20 cellular contexts compared by ENCODE assay signal in the genomic region with DNA sequence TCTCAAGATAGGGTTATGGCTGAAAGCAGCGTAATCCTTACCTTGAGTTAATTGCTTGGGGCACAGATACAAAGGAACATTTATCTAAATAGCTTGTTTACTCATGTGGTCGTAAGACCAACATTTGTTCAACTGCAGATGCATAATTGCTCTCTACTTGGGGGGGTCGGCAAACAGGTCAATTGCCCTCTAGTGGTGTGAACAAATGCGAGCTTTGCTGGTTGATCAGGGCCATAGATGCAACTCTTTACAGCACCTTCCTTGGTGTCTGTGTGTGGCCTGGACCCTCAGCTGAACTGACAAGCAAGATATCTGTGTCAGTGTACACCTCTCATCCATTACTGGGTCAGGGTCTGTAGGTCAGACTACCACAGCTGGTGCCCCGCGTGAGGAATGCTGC. TPM values are rescaled to one million over a fixed set of nuclear protein-coding genes. Genes with fewer than 3 reads are reported as not detected.
DNase-seq lines count a peak whose midpoint lies in the region; ATAC-seq, FAIRE-seq and TF ChIP-seq lines count a peak whose summit lies in the region.
"Had no signal": no experiment of that assay in that cellular context is flagged by ENCODE, and none has a peak within 500 bp of the region (broad histone marks: within the 10 kb centered on the region; RNA-seq: fewer than 3 reads in every experiment).

No MANE protein-coding gene starts in this region.

- H3K18ac ChIP-seq in mesendoderm (ENCODE audit: low read length): no peak overlapping the region

- H3K4me3 ChIP-seq in GM12864 (ENCODE audit: low read depth, low read length): no peak overlapping the region
- no peak overlapping the region for H3K4me3 ChIP-seq in Karpas-422 (ENCODE audit: low read length)
- no peak overlapping the region for H3K4me3 ChIP-seq in K562
- no peak overlapping the region for H3K4me3 ChIP-seq in mesendoderm (ENCODE audit: low read length)

- no peaks in the 10 kb centered on the region for H3K9me2 ChIP-seq in Karpas-422 (replicated peaks; ENCODE audit: insufficient read depth, low read length)

- peaks cover 25% of the 10 kb centered on the region for H3K27me3 Mint-ChIP-seq in activated naive CD4-positive, alpha-beta T cell treated with anti-CD3 and anti-CD28 coated beads for 36 hours (ENCODE audit: low read depth)

- in situ Hi-C loops in K562 (cut with MboI): no loop called here

- no peak overlapping the region for H4K8ac ChIP-seq in mesendoderm (ENCODE audit: low read depth, low read length)

- 0% methylated on average over 6 of the region's 6 CpGs for WGBS in K562 (ENCODE audit: insufficient coverage, low coverage, missing lambda C conversion rate)
- no CpG with 5 or more reads among the region's 6 CpGs for WGBS in mesendoderm (ENCODE audit: extremely low coverage, insufficient coverage, low lambda C conversion rate)

- H3K9ac ChIP-seq in Karpas-422 (ENCODE audit: low read length) (no peak overlapping the region), K562 (ENCODE audit: insufficient read depth in 1 of 2, low read depth in 2 of 2, low read length in 2 of 2) (no peak overlapping the region), mesendoderm (ENCODE audit: low read length) (no peak overlapping the region)

- FAIRE-seq in K562 (lab: Jason Lieb, UNC): no peak
- FAIRE-seq: small intestine had no signal

- no peak overlapping the region for H2BK5ac ChIP-seq in mesendoderm (ENCODE audit: low read length)

- H3K4me1 ChIP-seq in Karpas-422 (ENCODE audit: low read length) (peaks cover 4% of the 10 kb centered on the region; the same call in 1 of the 2 replicates), K562 (replicated peaks in 1 of 2; ENCODE audit: control insufficient read depth in 2 of 2, insufficient read depth in 2 of 2, low read length in 2 of 2) (no peaks in the 10 kb centered on the region), mesendoderm (ENCODE audit: control insufficient read depth, low read depth, low read length) (no peaks in the 10 kb centered on the region)

- H3K9me3 Mint-ChIP-seq in activated naive CD4-positive, alpha-beta T cell treated with anti-CD3 and anti-CD28 coated beads for 36 hours: no peaks in the 10 kb centered on the region
- H3K9me3 Mint-ChIP-seq: activated CD4-positive, alpha-beta T cell treated with anti-CD3 and anti-CD28 coated beads, Interleukin-2, amount 10 ng/mL, durations not matched to agents 24 days and 14 days had no signal

- H3K27me3 ChIP-seq in Karpas-422 (ENCODE audit: low read length): no peaks in the 10 kb centered on the region
- H3K27me3 ChIP-seq in K562 (ENCODE audit: control insufficient read depth in 2 of 2, insufficient read depth in 2 of 2, low read length in 2 of 2): peaks cover 9 to 19% of the 10 kb centered on the region in 2 experiments; a peak in 3 of 5 replicates
- H3K27me3 ChIP-seq in mesendoderm (ENCODE audit: insufficient read depth, low read length, poor library complexity): no peaks in the 10 kb centered on the region

- H4K20me1 ChIP-seq in Karpas-422 (ENCODE audit: insufficient read depth, low read depth, low read length) (no peaks in the 10 kb centered on the region), K562 (replicated peaks; ENCODE audit: control insufficient read depth, insufficient read depth, low read length) (no peaks in the 10 kb centered on the region)

- H2AFZ ChIP-seq in Karpas-422 (ENCODE audit: low read length): no peak overlapping the region
- H2AFZ ChIP-seq in K562 (ENCODE audit: low read depth, low read length): no peak overlapping the region

- H3K23ac ChIP-seq in mesendoderm (ENCODE audit: low read length): no peak overlapping the region

- no peaks in the 10 kb centered on the region for H3K36me3 Mint-ChIP-seq in activated naive CD4-positive, alpha-beta T cell treated with anti-CD3 and anti-CD28 coated beads for 36 hours (ENCODE audit: low read depth)

- H3K4me3 Mint-ChIP-seq in activated naive CD4-positive, alpha-beta T cell treated with anti-CD3 and anti-CD28 coated beads for 36 hours: no peak overlapping the region
- H3K4me3 Mint-ChIP-seq: activated CD4-positive, alpha-beta T cell treated with anti-CD3 and anti-CD28 coated beads, Interleukin-2, amount 10 ng/mL, durations not matched to agents 24 days and 14 days; activated T-cell treated with anti-CD3 and anti-CD28 coated beads, Interleukin-2, amount 50 U/mL, for 72 hours; CD4-positive, alpha-beta T cell; T-helper 1 cell treated with Interleukin-12 subunit alpha and Interleukin-12 subunit beta and Interleukin-4 antibody, amounts not matched to agents 30 μg/mL and 1 μg/mL, for 36 hours had no signal

- intact Hi-C loops in K562 (cut with micrococcal nuclease): no loop called here
- intact Hi-C loops in activated naive CD4-positive, alpha-beta T cell treated with anti-CD3 and anti-CD28 coated beads for 36 hours (cut with micrococcal nuclease): no loop called here

- H3K27ac Mint-ChIP-seq in activated naive CD4-positive, alpha-beta T cell treated with anti-CD3 and anti-CD28 coated beads for 36 hours: no peak overlapping the region
- H3K27ac Mint-ChIP-seq: activated CD4-positive, alpha-beta T cell treated with anti-CD3 and anti-CD28 coated beads, Interleukin-2, amount 10 ng/mL, durations not matched to agents 24 days and 14 days; CD4-positive, alpha-beta T cell; T-helper 1 cell treated with Interleukin-12 subunit alpha and Interleukin-12 subunit beta and Interleukin-4 antibody, amounts not matched to agents 30 μg/mL and 1 μg/mL, for 36 hours had no signal

- H3K36me3 ChIP-seq in Karpas-422 (ENCODE audit: insufficient read depth, low read length): no peaks in the 10 kb centered on the region
- H3K36me3 ChIP-seq in K562 (ENCODE audit: control insufficient read depth, insufficient read depth, low read length): no peaks in the 10 kb centered on the region
- no peaks in the 10 kb centered on the region for H3K36me3 ChIP-seq in mesendoderm (ENCODE audit: control insufficient read depth, insufficient read depth, low read length)

- H2BK120ac ChIP-seq in mesendoderm (ENCODE audit: low read depth, low read length): no peak overlapping the region

- no peak overlapping the region for H2BK15ac ChIP-seq in mesendoderm (replicated peaks; ENCODE audit: low read depth)

- no peaks in the 10 kb centered on the region for H3K79me2 ChIP-seq in Karpas-422 (ENCODE audit: low read length)
- no peaks in the 10 kb centered on the region for H3K79me2 ChIP-seq in K562 (ENCODE audit: control insufficient read depth, insufficient read depth, low read length)
- no peaks in the 10 kb centered on the region for H3K79me2 ChIP-seq in mesendoderm (ENCODE audit: control insufficient read depth, insufficient read depth, low read length)

- CTCF ChIA-PET in K562 (lab: Yijun Ruan, JAX; ENCODE audit: low intra/inter-chr PET ratio): interaction anchor here (0.6 kb wide), 1 partner anchor 89 kb away, joined by 4 read pairs; no protein-coding TSS in a partner anchor
- CTCF ChIA-PET in activated naive CD4-positive, alpha-beta T cell treated with anti-CD3 and anti-CD28 coated beads for 36 hours (lab: Charles Lee): interaction anchor here (0.6 to 2.6 kb wide), 2 partner anchors 34 to 49 kb away, joined by 4 to 11 read pairs; no protein-coding TSS in a partner anchor

- H4K5ac ChIP-seq in mesendoderm (ENCODE audit: low read length): no peak overlapping the region

- no peak overlapping the region for H2AK5ac ChIP-seq in mesendoderm (ENCODE audit: low read length)

- H3K9me1 ChIP-seq in K562 (ENCODE audit: control insufficient read depth, insufficient read depth, low read length): no peaks in the 10 kb centered on the region

- H3K4me2 ChIP-seq in Karpas-422 (ENCODE audit: low read depth, low read length, poor library complexity, severe bottlenecking): no peak overlapping the region
- no peak overlapping the region for H3K4me2 ChIP-seq in K562 (ENCODE audit: insufficient read depth, low read length)
- no peak overlapping the region for H3K4me2 ChIP-seq in mesendoderm (ENCODE audit: low read length)

- peak; percentile 54; the same call in 2 of the 3 replicates for ATAC-seq in K562
- ATAC-seq: activated T-cell treated with anti-CD3 and anti-CD28 coated beads, Interleukin-2, amount 50 U/mL, for 72 hours had no signal

- no peak for TF ChIP-seq POLR2A in K562 (conservative IDR thresholded peaks at IDR 0.05)

- BruUV-seq in K562 (replicated peaks; lab: Mats Ljungman, UMichigan): no TSS peak

- H3K9me3 ChIP-seq in Karpas-422 (ENCODE audit: low read length) (no peaks in the 10 kb centered on the region), K562 (replicated peaks; ENCODE audit: control insufficient read depth, insufficient read depth, low read depth, low read length) (no peaks in the 10 kb centered on the region)

- POLR2A ChIA-PET in K562 (lab: Yijun Ruan, JAX): interaction anchor here (0.6 to 1.3 kb wide), 3 partner anchors 77 to 275 kb away, joined by 3 to 5 read pairs (median 4); a partner anchor contains a TSS

- no peak overlapping the region for H3K56ac ChIP-seq in mesendoderm (ENCODE audit: low read length)

- TF ChIP-seq CTCF in GM12864 (IDR thresholded peaks at IDR 0.05; ENCODE audit: low read depth, low read length, missing control alignments) (peak; percentile 72), K562 (IDR thresholded peaks at IDR 0.05 in 2 of 3, conservative IDR thresholded peaks at IDR 0.05 in 1 of 3; ENCODE audit: insufficient read depth in 2 of 3, low read depth in 1 of 3, low read length in 3 of 3) (peak; percentile 37 to 56 (median 42); a peak in 4 of 6 replicates)

- no peaks in the 10 kb centered on the region for H3K4me1 Mint-ChIP-seq in activated naive CD4-positive, alpha-beta T cell treated with anti-CD3 and anti-CD28 coated beads for 36 hours (ENCODE audit: low read depth)
- H3K4me1 Mint-ChIP-seq: activated CD4-positive, alpha-beta T cell treated with anti-CD3 and anti-CD28 coated beads, Interleukin-2, amount 10 ng/mL, durations not matched to agents 24 days and 14 days had no signal

- DNase-seq in GM12864 (ENCODE audit: low read depth) (no peak), Karpas-422 (peak; percentile 71), K562 (ENCODE audit: extremely low read depth in 1 of 4, low spot score in 3 of 4) (peak in 1 of 4 experiments; percentile 11), mesendoderm (peak; percentile 42), hepatic stellate cell (ENCODE audit: low spot score) (no peak), NCI-H187 (lab: John Stamatoyannopoulos, UW) (no peak), GDM1 (lab: John Stamatoyannopoulos, UW) (no peak)
- DNase-seq in activated naive CD4-positive, alpha-beta T cell treated with anti-CD3 and anti-CD28 coated beads for 36 hours: no peak
- DNase-seq: activated CD4-positive, alpha-beta T cell treated with anti-CD3 and anti-CD28 coated beads, Interleukin-2, amount 10 ng/mL, durations not matched to agents 24 days and 14 days; activated T-cell treated with anti-CD3 and anti-CD28 coated beads, Interleukin-2, amount 50 U/mL, for 72 hours; anterior cingulate cortex; CD4-positive, alpha-beta T cell; GF-D8; hypothalamus; Kasumi-1; mammary epithelial cell; NCI-H2171; small intestine; substantia nigra had no signal

- H3K4ac ChIP-seq in mesendoderm (ENCODE audit: low read depth, low read length): no peak overlapping the region

- no peak for TF ChIP-seq RAD21 in K562 (CRISPR knock-in tag; conservative IDR thresholded peaks at IDR 0.05 in 1 of 2, IDR thresholded peaks at IDR 0.05 in 1 of 2)

- H3K79me1 ChIP-seq in mesendoderm (ENCODE audit: low read length): no peaks in the 10 kb centered on the region

- TF ChIP-seq EP300 in K562 (IDR thresholded peaks at IDR 0.05; ENCODE audit: low read length): no peak

- H3K27ac ChIP-seq in Karpas-422 (ENCODE audit: low read length): no peak overlapping the region
- H3K27ac ChIP-seq in K562 (ENCODE audit: extremely low read depth, low read depth, low read length): no peak overlapping the region
- no peak overlapping the region for H3K27ac ChIP-seq in mesendoderm (ENCODE audit: low read depth, low read length)

RNA-seq across cellular contexts. Expression of a gene that starts 24.1 kb away (rescaled TPM):
- 571 and 780 TPM in 2 replicates for total RNA-seq in Karpas-422 (2014; rRNA removed; shearing (Covaris generic); ENCODE audit: low replicate concordance)
- total RNA-seq in K562 (2011; cell fraction: chromatin; rRNA removed; ENCODE audit: low replicate concordance): not detected in 2 replicates
- total RNA-seq in K562 (2011; cell fraction: nucleolus; rRNA removed): not detected in 2 replicates
- total RNA-seq in K562 (2011; cell fraction: nucleoplasm; rRNA removed): not detected in 2 replicates
- 0.23 TPM in 1 of 2 replicates, not detected in the other for total RNA-seq in K562 (2014; rRNA removed)
- total RNA-seq in K562 (2014; rRNA removed; fragmentation: Illumina TruSeq; extraction: Trizol): 0.55 TPM in 1 of 2 replicates, not detected in the other
- total RNA-seq in K562 (2015; rRNA removed; fragmentation: Illumina TruSeq; extraction: Trizol): 0.30 and 0.51 TPM in 2 replicates
- 0.60 and 1.2 TPM in 2 replicates for total RNA-seq in K562 (2021)
- 0.05 and 0.74 TPM in 2 replicates for polyA plus RNA-seq in K562 (2011; rRNA removed)
- polyA plus RNA-seq in K562 (2011; cell fraction: cytosol; rRNA removed): 0.55 and 0.88 TPM in 2 replicates
- polyA plus RNA-seq in K562 (2011; cell fraction: nucleus; rRNA removed): 0.64 TPM in 1 of 2 replicates, not detected in the other
- 0.75 and 0.79 TPM in 2 replicates for polyA plus RNA-seq in K562 (2012)
- polyA plus RNA-seq in K562 (2014; fragmentation: Illumina TruSeq; extraction: Trizol): 0.56 and 1.8 TPM in 2 replicates
- polyA plus RNA-seq in K562 (2014; fragmentation: Nextera tagmentation; extraction: Ambion mirVana): under 1 TPM; 0.46 to 0.49 TPM
- polyA plus RNA-seq in K562 (2014; rRNA removed): 0.45 and 0.93 TPM in 2 replicates
- 0.21 TPM in 1 of 2 replicates, not detected in the other for polyA minus RNA-seq in K562 (2011; rRNA and poly(A)+ RNA removed)
- not detected in 2 replicates for polyA minus RNA-seq in K562 (2011; cell fraction: cytosol; rRNA and poly(A)+ RNA removed)
- under 0.01 TPM in 1 of 2 replicates, not detected in the other for polyA minus RNA-seq in K562 (2011; cell fraction: nucleus; rRNA and poly(A)+ RNA removed)
- 4.9 TPM for polyA plus RNA-seq in mesendoderm (2013, experiment 1 of 2)
- 4.7 TPM for polyA plus RNA-seq in mesendoderm (2013, experiment 2 of 2)
- total RNA-seq in activated naive CD4-positive, alpha-beta T cell treated with anti-CD3 and anti-CD28 coated beads for 36 hours: 10 to 100 TPM; 12.1 to 15.3 TPM

RNA-seq across cellular contexts. Expression of a gene that starts 26.5 kb away (rescaled TPM):
- 236 and 601 TPM in 2 replicates for total RNA-seq in Karpas-422 (2014; rRNA removed; shearing (Covaris generic); ENCODE audit: low replicate concordance)
- not detected in 2 replicates for total RNA-seq in K562 (2011; cell fraction: chromatin; rRNA removed; ENCODE audit: low replicate concordance)
- total RNA-seq in K562 (2011; cell fraction: nucleolus; rRNA removed): not detected in 2 replicates
- 0.76 TPM in 1 of 2 replicates, not detected in the other for total RNA-seq in K562 (2011; cell fraction: nucleoplasm; rRNA removed)
- total RNA-seq in K562 (2014; rRNA removed) (0.68 and 3.0 TPM in 2 replicates), K562 (2014; rRNA removed; fragmentation: Illumina TruSeq; extraction: Trizol) (0.35 and 0.51 TPM in 2 replicates), K562 (2015; rRNA removed; fragmentation: Illumina TruSeq; extraction: Trizol) (0.51 and 0.98 TPM in 2 replicates), K562 (2021) (0.66 and 1.1 TPM in 2 replicates)
- polyA plus RNA-seq in K562 (2011; rRNA removed) (0.15 and 0.71 TPM in 2 replicates), K562 (2014; fragmentation: Illumina TruSeq; extraction: Trizol) (0.80 and 1.2 TPM in 2 replicates), K562 (2014; fragmentation: Nextera tagmentation; extraction: Ambion mirVana) (under 1 TPM; 0.07 to 0.18 TPM), K562 (2014; rRNA removed) (0.41 and 1.8 TPM in 2 replicates)
- polyA plus RNA-seq in K562 (2011; cell fraction: cytosol; rRNA removed): 0.22 and 0.86 TPM in 2 replicates
- polyA plus RNA-seq in K562 (2011; cell fraction: nucleus; rRNA removed): 0.33 TPM in 1 of 2 replicates, not detected in the other
- 1.5 and 2.2 TPM in 2 replicates for polyA plus RNA-seq in K562 (2012)
- 0.63 TPM in 1 of 2 replicates, not detected in the other for polyA minus RNA-seq in K562 (2011; rRNA and poly(A)+ RNA removed)
- not detected in 2 replicates for polyA minus RNA-seq in K562 (2011; cell fraction: cytosol; rRNA and poly(A)+ RNA removed)
- polyA minus RNA-seq in K562 (2011; cell fraction: nucleus; rRNA and poly(A)+ RNA removed): not detected in 2 replicates
- 27.2 TPM for polyA plus RNA-seq in mesendoderm (2013, experiment 1 of 2)
- polyA plus RNA-seq in mesendoderm (2013, experiment 2 of 2): 28.0 TPM
- total RNA-seq in activated naive CD4-positive, alpha-beta T cell treated with anti-CD3 and anti-CD28 coated beads for 36 hours: 1 to 10 TPM; 2.8 to 4.0 TPM

RNA-seq across cellular contexts. Expression of a gene that starts 39.9 kb away (rescaled TPM):
- total RNA-seq in Karpas-422 (2014; rRNA removed; shearing (Covaris generic); ENCODE audit: low replicate concordance): 70.0 and 103 TPM in 2 replicates
- total RNA-seq in K562 (2011; cell fraction: chromatin; rRNA removed; ENCODE audit: low replicate concordance): not detected in 2 replicates
- not detected in 2 replicates for total RNA-seq in K562 (2011; cell fraction: nucleolus; rRNA removed)
- total RNA-seq in K562 (2011; cell fraction: nucleoplasm; rRNA removed): not detected in 2 replicates
- total RNA-seq in K562 (2014; rRNA removed): not detected in 2 replicates
- total RNA-seq in K562 (2014; rRNA removed; fragmentation: Illumina TruSeq; extraction: Trizol): not detected in 2 replicates
- total RNA-seq in K562 (2015; rRNA removed; fragmentation: Illumina TruSeq; extraction: Trizol): not detected in 2 replicates
- 0.07 TPM in 1 of 2 replicates, not detected in the other for total RNA-seq in K562 (2021)
- polyA plus RNA-seq in K562 (2011; rRNA removed): not detected in 2 replicates
- polyA plus RNA-seq in K562 (2011; cell fraction: cytosol; rRNA removed): not detected in 2 replicates
- not detected in 2 replicates for polyA plus RNA-seq in K562 (2011; cell fraction: nucleus; rRNA removed)
- polyA plus RNA-seq in K562 (2012): not detected in 2 replicates
- not detected in 2 replicates for polyA plus RNA-seq in K562 (2014; fragmentation: Illumina TruSeq; extraction: Trizol)
- polyA plus RNA-seq in K562 (2014; fragmentation: Nextera tagmentation; extraction: Ambion mirVana): not detected
- polyA plus RNA-seq in K562 (2014; rRNA removed): not detected in 2 replicates
- not detected in 2 replicates for polyA minus RNA-seq in K562 (2011; rRNA and poly(A)+ RNA removed)
- not detected in 2 replicates for polyA minus RNA-seq in K562 (2011; cell fraction: cytosol; rRNA and poly(A)+ RNA removed)
- polyA minus RNA-seq in K562 (2011; cell fraction: nucleus; rRNA and poly(A)+ RNA removed): not detected in 2 replicates
- 10.2 TPM for polyA plus RNA-seq in mesendoderm (2013, experiment 1 of 2)
- 9.5 TPM for polyA plus RNA-seq in mesendoderm (2013, experiment 2 of 2)
- total RNA-seq in activated naive CD4-positive, alpha-beta T cell treated with anti-CD3 and anti-CD28 coated beads for 36 hours: 1 to 10 TPM; 1.4 to 1.6 TPM

Comparison
In these comparisons a context has a peak if more than half of its experiments do, and no peak if none do; other contexts are left out.
1. DNase-seq: peak in Karpas-422 (single experiment) and mesendoderm (single experiment); none in GM12864 (single experiment), hepatic stellate cell (single experiment), NCI-H187 (0 of 2), GDM1 (single experiment) and activated naive CD4-positive, alpha-beta T cell treated with anti-CD3 and anti-CD28 coated beads for 36 hours (single experiment).
2. RNA of a gene that starts 24.1 kb away (total RNA-seq): 571 to 780 TPM in Karpas-422; 12.1 to 15.3 TPM in activated naive CD4-positive, alpha-beta T cell treated with anti-CD3 and anti-CD28 coated beads for 36 hours and 0.23 to 1.2 TPM in K562; every median in the first group is over 10 times any median in the second.
3. RNA of a gene that starts 26.5 kb away (total RNA-seq): 236 to 601 TPM in Karpas-422; 2.8 to 4.0 TPM in activated naive CD4-positive, alpha-beta T cell treated with anti-CD3 and anti-CD28 coated beads for 36 hours and 0.35 to 3.0 TPM in K562; every median in the first group is over 10 times any median in the second.
4. RNA of a gene that starts 39.9 kb away (total RNA-seq): 70.0 to 103 TPM in Karpas-422; 1.4 to 1.6 TPM in activated naive CD4-positive, alpha-beta T cell treated with anti-CD3 and anti-CD28 coated beads for 36 hours and 0.07 TPM in K562; every median in the first group is over 10 times any median in the second.